In the genomic region with DNA sequence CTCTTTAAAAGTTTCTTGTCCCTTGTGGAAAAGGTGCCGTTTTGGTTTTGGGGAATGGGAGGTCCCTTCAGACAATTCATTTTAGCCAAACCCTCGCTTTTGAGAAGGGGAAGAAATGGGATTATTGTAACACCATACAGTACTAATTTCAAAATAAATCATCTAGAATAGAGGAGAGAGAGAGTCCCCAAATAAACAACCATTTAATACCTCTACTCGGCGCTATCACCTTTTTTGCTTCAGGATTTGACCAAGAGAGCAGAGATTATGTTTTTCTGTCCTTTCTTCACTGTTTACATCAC, we compare ENCODE assay signal across 8 cellular contexts. TPM values are rescaled to one million over a fixed set of nuclear protein-coding genes. Genes with fewer than 3 reads are reported as not detected.
A peak's percentile ranks its signal among the peaks of the same experiment; 100 is the strongest.
DNase-seq lines count a peak whose midpoint lies in the region; ATAC-seq, FAIRE-seq and TF ChIP-seq lines count a peak whose summit lies in the region.

No MANE protein-coding gene starts in this region.

- H2AFZ ChIP-seq in Karpas-422 (ENCODE audit: low read length): peak overlapping the region; percentile 93

- peak overlapping the region; percentile 91 for H3K4me3 ChIP-seq in AG10803 (ENCODE audit: low read length)
- H3K4me3 ChIP-seq in Karpas-422 (ENCODE audit: low read length): peak overlapping the region; percentile 86
- peak overlapping the region; percentile 92 for H3K4me3 ChIP-seq in coronary artery

- peak overlapping the region; percentile 89 for H3K9ac ChIP-seq in Karpas-422 (ENCODE audit: low read length)

- no peak for DNase-seq in AG10803 (ENCODE audit: low read depth)
- DNase-seq in Karpas-422: peak; percentile 46
- no peak for DNase-seq in coronary artery (ENCODE audit: low spot score)
- no peak for DNase-seq in GM12892 (ENCODE audit: insufficient read length)
- DNase-seq in H4 (ENCODE audit: low spot score): no peak

- H3K36me3 ChIP-seq in Karpas-422 (ENCODE audit: insufficient read depth, low read length): peaks cover 11% of the 10 kb centered on the region; the same call in 1 of the 2 replicates

- peak overlapping the region; percentile 100 for H3K4me2 ChIP-seq in Karpas-422 (ENCODE audit: low read depth, low read length, poor library complexity, severe bottlenecking)

- no peaks in the 10 kb centered on the region for H3K9me3 Mint-ChIP-seq in nephron

- peaks cover 7% of the 10 kb centered on the region for H3K36me3 Mint-ChIP-seq in nephron (ENCODE audit: low read depth)

- H3K9me2 ChIP-seq in Karpas-422 (replicated peaks; ENCODE audit: insufficient read depth, low read length): no peaks in the 10 kb centered on the region

- no peak for FAIRE-seq in GM12892 (lab: Jason Lieb, UNC)

- H3K27me3 Mint-ChIP-seq in nephron (ENCODE audit: low read depth): peaks cover 4% of the 10 kb centered on the region

- peaks cover 12% of the 10 kb centered on the region for H4K20me1 ChIP-seq in Karpas-422 (ENCODE audit: insufficient read depth, low read depth, low read length)

- peaks cover 40% of the 10 kb centered on the region for H3K4me1 Mint-ChIP-seq in nephron

- H3K79me2 ChIP-seq in Karpas-422 (ENCODE audit: low read length): peaks cover 42% of the 10 kb centered on the region

- peak overlapping the region; percentile 96 to 97 (median 96) for H3K4me3 Mint-ChIP-seq in nephron

- no peak overlapping the region for H3K27ac ChIP-seq in Karpas-422 (ENCODE audit: low read length)
- peak overlapping the region; percentile 92 to 96 for H3K27ac ChIP-seq in coronary artery

- no peak for TF ChIP-seq POLR2A in GM12892 (IDR thresholded peaks at IDR 0.05; ENCODE audit: low read depth, low read length)

- no peak for TF ChIP-seq CTCF in AG10803 (conservative IDR thresholded peaks at IDR 0.05; ENCODE audit: low read length)
- TF ChIP-seq CTCF in coronary artery (IDR thresholded peaks at IDR 0.05): no peak
- TF ChIP-seq CTCF in nephron (IDR thresholded peaks at IDR 0.05; ENCODE audit: unreplicated experiment in 3 of 3): no peak

- no peak for ATAC-seq in HG03159 (IDR thresholded peaks at IDR 0.05; ENCODE audit: unreplicated experiment)
- ATAC-seq in GM18520 (IDR thresholded peaks at IDR 0.05; ENCODE audit: unreplicated experiment): no peak

- H3K9me3 ChIP-seq in Karpas-422 (ENCODE audit: low read length): no peaks in the 10 kb centered on the region

- peaks cover 42% of the 10 kb centered on the region for H3K4me1 ChIP-seq in Karpas-422 (ENCODE audit: low read length)

- H3K27ac Mint-ChIP-seq in nephron: peak overlapping the region; percentile 96 to 98 (median 97)

- no peaks in the 10 kb centered on the region for H3K27me3 ChIP-seq in Karpas-422 (ENCODE audit: low read length)

RNA-seq across cellular contexts. Expression of a gene that starts 0.8 kb away (rescaled TPM):
- total RNA-seq in Karpas-422 (2014; rRNA removed; shearing (Covaris generic); ENCODE audit: low replicate concordance): 13.2 and 52.9 TPM in 2 replicates
- 10.0 TPM for polyA plus RNA-seq in GM12892 (2012; ENCODE audit: missing spikeins)
- total RNA-seq in H4 (2014; rRNA removed; shearing (Covaris generic)): 8.8 and 9.5 TPM in 2 replicates
